Comparison of ENCODE assay signal across 8 cellular contexts in the genomic region with DNA sequence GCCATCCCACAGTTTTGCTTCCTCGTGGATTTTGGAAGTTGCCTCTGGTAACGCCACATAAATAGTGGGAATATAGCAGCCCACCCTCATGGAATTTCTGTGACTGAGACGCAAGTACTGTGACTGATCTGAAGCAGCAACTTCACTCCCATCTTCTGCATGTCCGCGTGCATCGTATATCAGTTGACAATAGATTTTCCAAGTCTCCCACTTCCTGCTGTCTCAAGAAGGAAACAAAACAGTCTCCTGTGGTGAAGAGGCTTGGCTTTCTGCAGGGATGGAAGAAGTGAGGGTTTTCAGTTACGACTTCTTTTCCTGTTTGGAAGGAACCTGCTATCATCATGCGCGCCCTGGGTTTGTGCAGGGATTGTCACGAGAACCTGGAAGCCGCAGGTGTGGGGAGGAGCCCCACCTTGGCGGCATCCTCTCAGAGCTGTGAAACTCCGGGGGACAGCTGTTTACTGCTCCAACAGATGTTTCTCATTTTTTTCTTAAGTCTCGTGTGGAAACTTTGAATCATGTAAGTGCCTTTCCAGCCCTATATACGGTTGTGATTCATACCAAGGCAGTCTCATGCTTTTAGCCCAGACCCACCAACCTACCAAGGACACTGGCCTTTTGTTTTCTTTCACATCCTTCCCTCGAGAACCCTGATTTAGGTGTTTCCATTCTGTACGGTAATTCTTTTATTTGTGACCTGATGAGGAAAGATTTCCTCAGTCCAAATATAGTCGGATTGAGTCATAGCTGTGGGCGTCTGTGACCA.
DNase-seq lines count a peak whose midpoint lies in the region; ATAC-seq lines count a peak whose summit lies in the region.

No MANE protein-coding gene starts in this region.

- peaks cover 30% of the 10 kb centered on the region for H3K4me1 Mint-ChIP-seq in T-helper 1 cell treated with Interleukin-12 subunit alpha and Interleukin-12 subunit beta and Interleukin-4 antibody, amounts not matched to agents 30 μg/mL and 1 μg/mL, for 36 hours (ENCODE audit: low read depth)
- H3K4me1 Mint-ChIP-seq in effector memory CD8-positive, alpha-beta T cell (ENCODE audit: low read depth in 2 of 2), result peaks cover 17 to 19% of the 10 kb centered on the region in 2 donors

- H3K27ac Mint-ChIP-seq in T-helper 1 cell treated with Interleukin-12 subunit alpha and Interleukin-12 subunit beta and Interleukin-4 antibody, amounts not matched to agents 30 μg/mL and 1 μg/mL, for 36 hours, result peak overlapping the region; percentile 79
- H3K27ac Mint-ChIP-seq in effector memory CD8-positive, alpha-beta T cell, result peak overlapping the region in 1 of 2 donors; percentile 44

- peaks cover 14% of the 10 kb centered on the region for H3K9me3 Mint-ChIP-seq in T-helper 1 cell treated with Interleukin-12 subunit alpha and Interleukin-12 subunit beta and Interleukin-4 antibody, amounts not matched to agents 30 μg/mL and 1 μg/mL, for 36 hours
- H3K9me3 Mint-ChIP-seq in effector memory CD8-positive, alpha-beta T cell, result no peaks in the 10 kb centered on the region

- no peaks in the 10 kb centered on the region for H3K27me3 Mint-ChIP-seq in T-helper 1 cell treated with Interleukin-12 subunit alpha and Interleukin-12 subunit beta and Interleukin-4 antibody, amounts not matched to agents 30 μg/mL and 1 μg/mL, for 36 hours (ENCODE audit: low read depth)
- no peaks in the 10 kb centered on the region for H3K27me3 Mint-ChIP-seq in effector memory CD8-positive, alpha-beta T cell

- H3K36me3 Mint-ChIP-seq in T-helper 1 cell treated with Interleukin-12 subunit alpha and Interleukin-12 subunit beta and Interleukin-4 antibody, amounts not matched to agents 30 μg/mL and 1 μg/mL, for 36 hours (ENCODE audit: low read depth), result peaks cover 6% of the 10 kb centered on the region
- peaks cover 6% of the 10 kb centered on the region for H3K36me3 Mint-ChIP-seq in effector memory CD8-positive, alpha-beta T cell (ENCODE audit: insufficient read depth)

- DNase-seq in effector memory CD8-positive, alpha-beta T cell, result no peak
- peak; percentile 58 for DNase-seq in stimulated activated CD4-positive, alpha-beta T cell treated with anti-CD3 and anti-CD28 coated beads, Interleukin-1b, Interleukin-23, amount 100 ng/mL, for 48 hours
- no peak for DNase-seq in C1 segment of cervical spinal cord (lab: John Stamatoyannopoulos, UW)
- no peak for DNase-seq in NCI-H1436 treated with DMSO at 0.1 percent for 48 hours (lab: John Stamatoyannopoulos, UW)

- peak; percentile 55 for ATAC-seq in GM19463 (IDR thresholded peaks at IDR 0.05; ENCODE audit: unreplicated experiment)
- peak; percentile 3 for ATAC-seq in effector memory CD8-positive, alpha-beta T cell (replicated peaks)
- ATAC-seq in HG03095 (IDR thresholded peaks at IDR 0.05; ENCODE audit: unreplicated experiment), result no peak
- ATAC-seq in HG02571 (IDR thresholded peaks at IDR 0.05; ENCODE audit: unreplicated experiment), result no peak

- H3K4me3 Mint-ChIP-seq in T-helper 1 cell treated with Interleukin-12 subunit alpha and Interleukin-12 subunit beta and Interleukin-4 antibody, amounts not matched to agents 30 μg/mL and 1 μg/mL, for 36 hours, result no peak overlapping the region
- no peak overlapping the region for H3K4me3 Mint-ChIP-seq in effector memory CD8-positive, alpha-beta T cell

Comparison
In these comparisons a context has a peak if more than half of its experiments do, and no peak if none do; other contexts are left out.
1. ATAC-seq: peak in GM19463 (single experiment) and effector memory CD8-positive, alpha-beta T cell (single experiment); none in HG03095 (single experiment) and HG02571 (single experiment).